ENCODE assay signal across 16 cellular contexts in genomic region chr20:47667086-47667485, GRCh38.
"Had no signal": no experiment of that assay in that cellular context is flagged by ENCODE, and none has a peak within 500 bp of the region (broad histone marks: within the 10 kb centered on the region; RNA-seq: fewer than 3 reads in every experiment).

No MANE protein-coding gene starts in this region.

- H3K27me3 Mint-ChIP-seq: activated naive CD4-positive, alpha-beta T cell treated with anti-CD3 and anti-CD28 coated beads, Interleukin-2, amount 50 U/mL, for 24 hours; dendritic cell treated with granulocyte-macrophage colony-stimulating factor and Interleukin-4, amounts not matched to agents 40 ng/mL and 50 ng/mL, for 4 days; progenitor cell of endocrine pancreas had no signal

- DNase-seq: activated CD4-positive, alpha-beta T cell treated with anti-CD3 and anti-CD28 coated beads for 1 hour; activated effector memory CD4-positive, alpha-beta T cell treated with anti-CD3 and anti-CD28 coated beads, Interleukin-2, amount 50 U/mL, for 16 hours; activated T-cell treated with anti-CD3 and anti-CD28 coated beads for 4 hours; amniotic stem cell; effector CD8-positive, alpha-beta T cell; heart right ventricle; left lung; stimulated activated CD4-positive, alpha-beta T cell treated with anti-CD3 and anti-CD28 coated beads, Interleukin-2, amount 100 ng/mL, for 24 hours; stomach; T-helper 1 cell; trophoblast cell had no signal

- H3K27ac Mint-ChIP-seq: dendritic cell treated with granulocyte-macrophage colony-stimulating factor and Interleukin-4, amounts not matched to agents 40 ng/mL and 50 ng/mL, for 4 days had no signal

- ATAC-seq: gastroesophageal sphincter, heart right ventricle, left lung had no signal

- H3K9me3 Mint-ChIP-seq: activated naive CD4-positive, alpha-beta T cell treated with anti-CD3 and anti-CD28 coated beads, Interleukin-2, amount 50 U/mL, for 24 hours; dendritic cell treated with granulocyte-macrophage colony-stimulating factor and Interleukin-4, amounts not matched to agents 40 ng/mL and 50 ng/mL, for 4 days had no signal

- H3K4me3 Mint-ChIP-seq: activated naive CD4-positive, alpha-beta T cell treated with anti-CD3 and anti-CD28 coated beads, Interleukin-2, amount 50 U/mL, for 24 hours; dendritic cell treated with granulocyte-macrophage colony-stimulating factor and Interleukin-4, amounts not matched to agents 40 ng/mL and 50 ng/mL, for 4 days had no signal

- H3K36me3 Mint-ChIP-seq: activated naive CD4-positive, alpha-beta T cell treated with anti-CD3 and anti-CD28 coated beads, Interleukin-2, amount 50 U/mL, for 24 hours had no signal

- FAIRE-seq: endothelial cell of umbilical vein had no signal
